ENCODE assay signal across 1 cellular context in the genomic region with DNA sequence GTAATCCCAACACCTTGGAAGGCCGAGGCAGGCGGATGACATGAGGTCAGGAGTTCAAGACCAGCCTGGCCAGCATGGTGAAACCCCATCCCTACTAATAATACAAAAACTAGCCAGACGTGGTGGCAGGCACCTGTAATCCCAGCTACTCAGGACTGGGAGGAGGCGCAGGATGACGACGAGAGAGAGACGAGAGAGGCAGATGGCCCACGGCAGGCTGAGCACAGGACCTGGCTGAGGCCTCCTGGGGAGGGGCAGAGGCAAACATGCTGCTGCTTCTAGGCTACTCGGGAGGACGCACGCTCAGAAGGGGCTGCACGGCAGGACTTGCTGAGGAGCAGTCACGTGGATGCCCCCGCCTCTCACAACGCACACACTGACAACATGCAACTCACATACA.
TF ChIP-seq lines count a peak whose summit lies in the region.

No MANE protein-coding gene starts in this region.

TF ChIP-seq in GM23338, 12 proteins besides CTCF, POLR2A, EP300 and RAD21:
- TF ChIP-seq, protein P1, sequence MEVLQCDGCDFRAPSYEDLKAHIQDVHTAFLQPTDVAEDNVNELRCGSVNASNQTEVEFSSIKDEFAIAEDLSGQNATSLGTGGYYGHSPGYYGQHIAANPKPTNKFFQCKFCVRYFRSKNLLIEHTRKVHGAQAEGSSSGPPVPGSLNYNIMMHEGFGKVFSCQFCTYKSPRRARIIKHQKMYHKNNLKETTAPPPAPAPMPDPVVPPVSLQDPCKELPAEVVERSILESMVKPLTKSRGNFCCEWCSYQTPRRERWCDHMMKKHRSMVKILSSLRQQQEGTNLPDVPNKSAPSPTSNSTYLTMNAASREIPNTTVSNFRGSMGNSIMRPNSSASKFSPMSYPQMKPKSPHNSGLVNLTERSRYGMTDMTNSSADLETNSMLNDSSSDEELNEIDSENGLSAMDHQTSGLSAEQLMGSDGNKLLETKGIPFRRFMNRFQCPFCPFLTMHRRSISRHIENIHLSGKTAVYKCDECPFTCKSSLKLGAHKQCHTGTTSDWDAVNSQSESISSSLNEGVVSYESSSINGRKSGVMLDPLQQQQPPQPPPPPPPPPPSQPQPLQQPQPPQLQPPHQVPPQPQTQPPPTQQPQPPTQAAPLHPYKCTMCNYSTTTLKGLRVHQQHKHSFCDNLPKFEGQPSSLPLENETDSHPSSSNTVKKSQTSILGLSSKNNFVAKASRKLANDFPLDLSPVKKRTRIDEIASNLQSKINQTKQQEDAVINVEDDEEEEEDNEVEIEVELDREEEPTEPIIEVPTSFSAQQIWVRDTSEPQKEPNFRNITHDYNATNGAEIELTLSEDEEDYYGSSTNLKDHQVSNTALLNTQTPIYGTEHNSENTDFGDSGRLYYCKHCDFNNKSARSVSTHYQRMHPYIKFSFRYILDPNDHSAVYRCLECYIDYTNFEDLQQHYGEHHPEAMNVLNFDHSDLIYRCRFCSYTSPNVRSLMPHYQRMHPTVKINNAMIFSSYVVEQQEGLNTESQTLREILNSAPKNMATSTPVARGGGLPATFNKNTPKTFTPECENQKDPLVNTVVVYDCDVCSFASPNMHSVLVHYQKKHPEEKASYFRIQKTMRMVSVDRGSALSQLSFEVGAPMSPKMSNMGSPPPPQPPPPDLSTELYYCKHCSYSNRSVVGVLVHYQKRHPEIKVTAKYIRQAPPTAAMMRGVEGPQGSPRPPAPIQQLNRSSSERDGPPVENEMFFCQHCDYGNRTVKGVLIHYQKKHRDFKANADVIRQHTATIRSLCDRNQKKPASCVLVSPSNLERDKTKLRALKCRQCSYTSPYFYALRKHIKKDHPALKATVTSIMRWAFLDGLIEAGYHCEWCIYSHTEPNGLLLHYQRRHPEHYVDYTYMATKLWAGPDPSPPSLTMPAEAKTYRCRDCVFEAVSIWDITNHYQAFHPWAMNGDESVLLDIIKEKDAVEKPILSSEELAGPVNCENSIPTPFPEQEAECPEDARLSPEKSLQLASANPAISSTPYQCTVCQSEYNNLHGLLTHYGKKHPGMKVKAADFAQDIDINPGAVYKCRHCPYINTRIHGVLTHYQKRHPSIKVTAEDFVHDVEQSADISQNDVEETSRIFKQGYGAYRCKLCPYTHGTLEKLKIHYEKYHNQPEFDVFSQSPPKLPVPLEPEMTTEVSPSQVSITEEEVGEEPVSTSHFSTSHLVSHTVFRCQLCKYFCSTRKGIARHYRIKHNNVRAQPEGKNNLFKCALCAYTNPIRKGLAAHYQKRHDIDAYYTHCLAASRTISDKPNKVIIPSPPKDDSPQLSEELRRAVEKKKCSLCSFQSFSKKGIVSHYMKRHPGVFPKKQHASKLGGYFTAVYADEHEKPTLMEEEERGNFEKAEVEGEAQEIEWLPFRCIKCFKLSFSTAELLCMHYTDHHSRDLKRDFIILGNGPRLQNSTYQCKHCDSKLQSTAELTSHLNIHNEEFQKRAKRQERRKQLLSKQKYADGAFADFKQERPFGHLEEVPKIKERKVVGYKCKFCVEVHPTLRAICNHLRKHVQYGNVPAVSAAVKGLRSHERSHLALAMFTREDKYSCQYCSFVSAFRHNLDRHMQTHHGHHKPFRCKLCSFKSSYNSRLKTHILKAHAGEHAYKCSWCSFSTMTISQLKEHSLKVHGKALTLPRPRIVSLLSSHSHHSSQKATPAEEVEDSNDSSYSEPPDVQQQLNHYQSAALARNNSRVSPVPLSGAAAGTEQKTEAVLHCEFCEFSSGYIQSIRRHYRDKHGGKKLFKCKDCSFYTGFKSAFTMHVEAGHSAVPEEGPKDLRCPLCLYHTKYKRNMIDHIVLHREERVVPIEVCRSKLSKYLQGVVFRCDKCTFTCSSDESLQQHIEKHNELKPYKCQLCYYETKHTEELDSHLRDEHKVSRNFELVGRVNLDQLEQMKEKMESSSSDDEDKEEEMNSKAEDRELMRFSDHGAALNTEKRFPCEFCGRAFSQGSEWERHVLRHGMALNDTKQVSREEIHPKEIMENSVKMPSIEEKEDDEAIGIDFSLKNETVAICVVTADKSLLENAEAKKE (CRISPR knock-in tag; IDR thresholded peaks at IDR 0.05), result no peak
- TF ChIP-seq, protein P2, sequence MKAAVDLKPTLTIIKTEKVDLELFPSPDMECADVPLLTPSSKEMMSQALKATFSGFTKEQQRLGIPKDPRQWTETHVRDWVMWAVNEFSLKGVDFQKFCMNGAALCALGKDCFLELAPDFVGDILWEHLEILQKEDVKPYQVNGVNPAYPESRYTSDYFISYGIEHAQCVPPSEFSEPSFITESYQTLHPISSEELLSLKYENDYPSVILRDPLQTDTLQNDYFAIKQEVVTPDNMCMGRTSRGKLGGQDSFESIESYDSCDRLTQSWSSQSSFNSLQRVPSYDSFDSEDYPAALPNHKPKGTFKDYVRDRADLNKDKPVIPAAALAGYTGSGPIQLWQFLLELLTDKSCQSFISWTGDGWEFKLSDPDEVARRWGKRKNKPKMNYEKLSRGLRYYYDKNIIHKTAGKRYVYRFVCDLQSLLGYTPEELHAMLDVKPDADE (IDR thresholded peaks at IDR 0.05), result no peak
- TF ChIP-seq ZNF114 (CRISPR knock-in tag; IDR thresholded peaks at IDR 0.05) (no peak), STAT1 (IDR thresholded peaks at IDR 0.05; ENCODE audit: unreplicated experiment) (no peak), ZNF331 (CRISPR knock-in tag; IDR thresholded peaks at IDR 0.05; ENCODE audit: low read depth) (no peak), JUNB (IDR thresholded peaks at IDR 0.05; ENCODE audit: unreplicated experiment) (no peak), NANOG (IDR thresholded peaks at IDR 0.05; ENCODE audit: borderline replicate concordance) (no peak), CREB1 (CRISPR knock-in tag; IDR thresholded peaks at IDR 0.05; ENCODE audit: low read depth) (no peak), EZH2phosphoT487 (IDR thresholded peaks at IDR 0.05; ENCODE audit: unreplicated experiment) (no peak), REST (IDR thresholded peaks at IDR 0.05; ENCODE audit: unreplicated experiment) (no peak), EZH2 (IDR thresholded peaks at IDR 0.05; ENCODE audit: low read depth, unreplicated experiment) (no peak), POLR2AphosphoS5 (IDR thresholded peaks at IDR 0.05; ENCODE audit: low read depth) (no peak)
